In genomic region chr6:7198833-7199800, GRCh38 we compare ENCODE assay signal across 36 cellular contexts.
A peak's percentile ranks its signal among the peaks of the same experiment; 100 is the strongest.
DNase-seq lines count a peak whose midpoint lies in the region; ATAC-seq and TF ChIP-seq lines count a peak whose summit lies in the region.
"Had no signal": no experiment of that assay in that cellular context is flagged by ENCODE, and none has a peak within 500 bp of the region (broad histone marks: within the 10 kb centered on the region; RNA-seq: fewer than 3 reads in every experiment).

No MANE protein-coding gene starts in this region.

- DNase-seq in CD4-positive, alpha-beta T cell: no peak
- DNase-seq in SK-N-MC (ENCODE audit: low read depth, low spot score) (no peak), epithelial cell of prostate (ENCODE audit: low read depth, low spot score) (no peak), amygdala (lab: John Stamatoyannopoulos, UW) (no peak), COLO829 (ENCODE audit: low spot score) (no peak), NCI-H1048 (lab: John Stamatoyannopoulos, UW) (no peak)
- DNase-seq in stimulated activated CD4-positive, alpha-beta T cell treated with anti-CD3 and anti-CD28 coated beads, Interleukin-2, amount 100 ng/mL, for 24 hours: no peak
- DNase-seq: activated CD4-positive, alpha-beta T cell treated with anti-CD3 and anti-CD28 coated beads, Interleukin-2, amount 10 ng/mL, durations not matched to agents 24 days and 14 days; activated CD8-positive, alpha-beta memory T cell treated with anti-CD3 and anti-CD28 coated beads for 24 hours; activated gamma-delta T cell treated with Interleukin-2 at 50 U/mL for 16 hours; activated naive CD8-positive, alpha-beta T cell treated with anti-CD3 and anti-CD28 coated beads, Interleukin-2, amount 10 ng/mL, durations not matched to agents 7 days and 5 days; caudate nucleus; foreskin keratinocyte; heart left ventricle; HFFc6; KBM-7; kidney; midbrain; naive B cell; NCI-H1417 treated with DMSO at 0.1 percent for 48 hours; NCI-H2081; NCI-H2227 treated with DMSO at 0.1 percent for 48 hours; NCI-H526; PC-3; right cardiac atrium; stimulated activated CD8-positive, alpha-beta memory T cell treated with anti-CD3 and anti-CD28 coated beads, Interleukin-4, amount 100 ng/mL, for 48 hours; T-helper 2 cell; trophoblast cell; WERI-Rb-1 had no signal

- no peak overlapping the region for H3K4me3 ChIP-seq in SK-N-MC
- H3K4me3 ChIP-seq: coronary artery, esophagus muscularis mucosa, GM23338, heart left ventricle had no signal

- no peaks in the 10 kb centered on the region for H3K9me3 ChIP-seq in CD4-positive, alpha-beta T cell (ENCODE audit: control insufficient read depth, low read length)
- no peaks in the 10 kb centered on the region for H3K9me3 ChIP-seq in SK-N-MC (ENCODE audit: low read depth, low read length)
- H3K9me3 ChIP-seq: esophagus muscularis mucosa, heart left ventricle, neutrophil had no signal

- H3K27ac Mint-ChIP-seq in CD4-positive, alpha-beta T cell: peak overlapping the region; percentile 16
- peak overlapping the region; percentile 21 for H3K27ac Mint-ChIP-seq in stimulated activated memory B cell treated with anti-CD40 and anti-IgM and Interleukin-4, amounts not matched to agents 10 μg/mL and 1 μg/mL and 100 μg/mL, for 72 hours
- H3K27ac Mint-ChIP-seq: activated CD4-positive, alpha-beta T cell treated with anti-CD3 and anti-CD28 coated beads, Interleukin-2, amount 10 ng/mL, durations not matched to agents 24 days and 14 days; activated naive CD8-positive, alpha-beta T cell treated with anti-CD3 and anti-CD28 coated beads, Interleukin-2, amount 10 ng/mL, durations not matched to agents 7 days and 5 days; GM23338; HFFc6 had no signal

- no peak overlapping the region for H3K27ac ChIP-seq in CD4-positive, alpha-beta T cell (ENCODE audit: low read depth, low read length)
- H3K27ac ChIP-seq in SK-N-MC (0 out of 2 replicates have a peak overlapping the region, but pooled peaks have one; percentile 29), epithelial cell of prostate (peak overlapping the region; percentile 96)
- H3K27ac ChIP-seq: coronary artery, esophagus muscularis mucosa, neutrophil, WERI-Rb-1 had no signal

- peaks cover 59% of the 10 kb centered on the region for H3K4me1 Mint-ChIP-seq in CD4-positive, alpha-beta T cell (ENCODE audit: low read depth)
- H3K4me1 Mint-ChIP-seq in stimulated activated memory B cell treated with anti-CD40 and anti-IgM and Interleukin-4, amounts not matched to agents 10 μg/mL and 1 μg/mL and 100 μg/mL, for 72 hours: peaks cover 37% of the 10 kb centered on the region

- POLR2A ChIA-PET in CD4-positive, alpha-beta T cell (lab: Charles Lee): no interaction called here

- peaks cover 61% of the 10 kb centered on the region for H3K36me3 Mint-ChIP-seq in CD4-positive, alpha-beta T cell (ENCODE audit: low read depth)
- peaks cover 33% of the 10 kb centered on the region for H3K36me3 Mint-ChIP-seq in stimulated activated memory B cell treated with anti-CD40 and anti-IgM and Interleukin-4, amounts not matched to agents 10 μg/mL and 1 μg/mL and 100 μg/mL, for 72 hours

- peaks cover 82% of the 10 kb centered on the region for H3K36me3 ChIP-seq in SK-N-MC (ENCODE audit: insufficient read depth, low read length)

- TF ChIP-seq CTCF in CD4-positive, alpha-beta T cell (IDR thresholded peaks at IDR 0.05): no peak

- ATAC-seq in CD4-positive, alpha-beta T cell (ENCODE audit: poor library complexity): no peak
- no peak for ATAC-seq in stimulated activated memory B cell treated with anti-CD40 and anti-IgM and Interleukin-4, amounts not matched to agents 10 μg/mL and 1 μg/mL and 100 μg/mL, for 72 hours
- ATAC-seq: foreskin keratinocyte, GM23338, heart left ventricle, PC-3, right cardiac atrium, Right ventricle myocardium inferior, SK-N-SH treated with all-trans-retinoic acid at 6 μM for 48 hours had no signal

- no peaks in the 10 kb centered on the region for H3K9me3 Mint-ChIP-seq in CD4-positive, alpha-beta T cell
- no peaks in the 10 kb centered on the region for H3K9me3 Mint-ChIP-seq in stimulated activated memory B cell treated with anti-CD40 and anti-IgM and Interleukin-4, amounts not matched to agents 10 μg/mL and 1 μg/mL and 100 μg/mL, for 72 hours
- H3K9me3 Mint-ChIP-seq: activated CD4-positive, alpha-beta T cell treated with anti-CD3 and anti-CD28 coated beads, Interleukin-2, amount 10 ng/mL, durations not matched to agents 24 days and 14 days; activated naive CD8-positive, alpha-beta T cell treated with anti-CD3 and anti-CD28 coated beads, Interleukin-2, amount 10 ng/mL, durations not matched to agents 7 days and 5 days; GM23338; HFFc6; naive B cell had no signal

- no peak overlapping the region for H3K4me3 Mint-ChIP-seq in CD4-positive, alpha-beta T cell
- no peak overlapping the region for H3K4me3 Mint-ChIP-seq in stimulated activated memory B cell treated with anti-CD40 and anti-IgM and Interleukin-4, amounts not matched to agents 10 μg/mL and 1 μg/mL and 100 μg/mL, for 72 hours
- H3K4me3 Mint-ChIP-seq: activated CD4-positive, alpha-beta T cell treated with anti-CD3 and anti-CD28 coated beads, Interleukin-2, amount 10 ng/mL, durations not matched to agents 24 days and 14 days; activated naive CD8-positive, alpha-beta T cell treated with anti-CD3 and anti-CD28 coated beads, Interleukin-2, amount 10 ng/mL, durations not matched to agents 7 days and 5 days; GM23338; HFFc6; naive B cell had no signal

- no peak overlapping the region for H3K9ac ChIP-seq in SK-N-MC (ENCODE audit: insufficient read length)

- H3K27me3 ChIP-seq in CD4-positive, alpha-beta T cell (ENCODE audit: control insufficient read depth, insufficient read depth, low read length): no peaks in the 10 kb centered on the region
- H3K27me3 ChIP-seq: esophagus muscularis mucosa, foreskin keratinocyte, heart left ventricle, neutrophil had no signal

- no peaks in the 10 kb centered on the region for H3K27me3 Mint-ChIP-seq in CD4-positive, alpha-beta T cell
- H3K27me3 Mint-ChIP-seq in stimulated activated memory B cell treated with anti-CD40 and anti-IgM and Interleukin-4, amounts not matched to agents 10 μg/mL and 1 μg/mL and 100 μg/mL, for 72 hours: no peaks in the 10 kb centered on the region
- H3K27me3 Mint-ChIP-seq: activated CD4-positive, alpha-beta T cell treated with anti-CD3 and anti-CD28 coated beads, Interleukin-2, amount 10 ng/mL, durations not matched to agents 24 days and 14 days; activated naive CD8-positive, alpha-beta T cell treated with anti-CD3 and anti-CD28 coated beads, Interleukin-2, amount 10 ng/mL, durations not matched to agents 7 days and 5 days; naive B cell had no signal

- CTCF ChIA-PET in CD4-positive, alpha-beta T cell (lab: Charles Lee): no interaction called here

- intact Hi-C loops in CD4-positive, alpha-beta T cell (cut with DNase I, micrococcal nuclease): loop anchor here (5.0 kb wide), 4 partner anchors 42 to 92 kb away; partner anchors contain the start of gene RREB1 (in 1 of the 2)
